ENCODE assay signal across 1 cellular context in the genomic region with DNA sequence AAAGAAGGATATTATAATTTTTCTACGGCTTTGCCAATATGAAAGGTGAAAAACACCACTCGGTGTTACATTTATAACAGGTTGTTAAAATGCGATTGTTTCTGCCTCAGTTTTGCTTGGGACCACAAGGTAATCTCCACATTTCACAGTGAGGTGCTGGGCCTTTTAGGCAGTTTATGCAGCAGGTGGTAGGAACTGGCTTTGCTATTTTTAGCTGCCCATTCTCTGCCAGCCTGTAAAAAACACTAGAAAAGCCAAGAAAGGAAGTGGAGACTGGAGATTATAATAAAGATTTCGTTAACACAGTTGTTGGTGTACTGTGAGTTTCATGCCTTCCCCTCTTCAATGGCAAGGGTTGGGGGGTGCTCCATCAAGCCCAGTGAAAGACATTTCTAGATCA.
TF ChIP-seq lines count a peak whose summit lies in the region.

No MANE protein-coding gene starts in this region.

TF ChIP-seq in endothelial cell of umbilical vein, 7 proteins besides CTCF, POLR2A, EP300 and RAD21:
- TF ChIP-seq FOS (IDR thresholded peaks at IDR 0.05; ENCODE audit: borderline replicate concordance, insufficient read depth, low read length): no peak
- TF ChIP-seq GATA2 (IDR thresholded peaks at IDR 0.05; ENCODE audit: insufficient read depth, insufficient read length, low read depth, low read length): no peak
- TF ChIP-seq POLR2AphosphoS5 (IDR thresholded peaks at IDR 0.05; ENCODE audit: insufficient read depth, low read depth, low read length): no peak
- no peak for TF ChIP-seq JUN (IDR thresholded peaks at IDR 0.05; ENCODE audit: borderline replicate concordance, insufficient read depth, insufficient read length, low read depth)
- TF ChIP-seq, protein P1, sequence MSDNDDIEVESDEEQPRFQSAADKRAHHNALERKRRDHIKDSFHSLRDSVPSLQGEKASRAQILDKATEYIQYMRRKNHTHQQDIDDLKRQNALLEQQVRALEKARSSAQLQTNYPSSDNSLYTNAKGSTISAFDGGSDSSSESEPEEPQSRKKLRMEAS (IDR thresholded peaks at IDR 0.05; ENCODE audit: insufficient read depth, insufficient read length): no peak
- no peak for TF ChIP-seq EZH2 (IDR thresholded peaks at IDR 0.05; ENCODE audit: borderline replicate concordance, low read depth, low read length, severe bottlenecking)
- TF ChIP-seq MYC (IDR thresholded peaks at IDR 0.05; ENCODE audit: low read depth, low read length): no peak
